In the genomic region with DNA sequence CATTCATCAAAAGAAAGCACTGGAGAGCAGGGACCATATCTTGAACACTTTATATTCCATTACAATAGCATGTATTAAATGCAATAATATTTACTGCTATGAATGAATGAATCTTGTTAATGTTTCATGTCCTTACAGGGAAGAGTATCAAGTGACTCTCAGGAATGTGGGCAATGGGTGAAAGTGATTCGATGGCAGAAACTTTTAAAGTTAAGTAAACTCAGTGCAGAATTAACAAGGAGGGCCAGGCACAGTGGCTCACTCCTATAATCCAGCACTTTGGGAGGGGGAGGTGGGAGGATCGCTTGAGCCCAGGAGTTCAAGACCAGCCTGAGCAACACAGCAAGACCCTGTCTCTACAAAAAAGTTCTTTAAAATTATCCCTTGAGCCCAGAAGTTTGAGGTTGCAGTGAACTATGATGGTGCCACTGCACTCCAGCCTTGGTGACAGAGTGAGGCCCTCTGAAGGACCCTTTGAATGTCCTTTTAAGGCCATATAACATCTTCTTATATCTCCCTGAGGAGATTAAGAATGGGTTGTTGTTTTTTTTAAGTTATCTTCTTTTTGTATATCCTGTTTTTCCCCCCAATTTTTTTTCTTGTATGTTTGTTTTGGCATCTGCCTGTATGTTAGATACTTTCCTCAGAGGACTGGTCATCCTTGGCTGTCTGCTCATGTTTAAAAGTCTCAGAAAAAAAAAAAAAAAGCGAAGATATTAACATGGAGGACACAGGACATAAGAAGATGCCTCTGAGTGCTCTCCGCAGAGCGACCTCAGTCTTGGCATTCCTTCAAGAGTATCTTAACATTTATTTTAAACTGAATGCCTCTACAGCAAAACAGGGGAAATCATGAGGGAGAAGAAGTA, we compare ENCODE assay signal across 21 cellular contexts.
"Had no signal": no experiment of that assay in that cellular context is flagged by ENCODE, and none has a peak within 500 bp of the region (broad histone marks: within the 10 kb centered on the region; RNA-seq: fewer than 3 reads in every experiment).

No MANE protein-coding gene starts in this region.

- H3K36me3 Mint-ChIP-seq: activated naive CD4-positive, alpha-beta T cell treated with anti-CD3 and anti-CD28 coated beads, Interleukin-2, amount 50 U/mL, for 24 hours; memory B cell; natural killer cell treated with Interleukin-12 subunit alpha and Interleukin-12 subunit beta and Interleukin-15 and Interleukin-18, amount 100 ng/mL, for 72 hours; type B pancreatic cell had no signal

- H3K4me1 ChIP-seq: right lobe of liver had no signal

- H3K9me3 Mint-ChIP-seq: activated CD4-positive, alpha-beta memory T cell treated with anti-CD3 and anti-CD28 coated beads, Interleukin-2, amount 10 ng/mL, durations not matched to agents 7 days and 5 days; activated naive CD4-positive, alpha-beta T cell treated with anti-CD3 and anti-CD28 coated beads, Interleukin-2, amount 50 U/mL, for 24 hours; activated T-cell treated with anti-CD3 and anti-CD28 coated beads, Interleukin-2, amount 50 U/mL, for 24 hours; memory B cell; natural killer cell treated with Interleukin-12 subunit alpha and Interleukin-12 subunit beta and Interleukin-15 and Interleukin-18, amount 100 ng/mL, for 72 hours; stimulated activated naive CD8-positive, alpha-beta T cell treated with anti-CD3 and anti-CD28 coated beads, Interleukin-15, Interleukin-2, amounts not matched to agents 100 ng/mL and 50 ng/mL, for 24 hours; type B pancreatic cell had no signal

- H3K27ac Mint-ChIP-seq: activated CD4-positive, alpha-beta memory T cell treated with anti-CD3 and anti-CD28 coated beads, Interleukin-2, amount 10 ng/mL, durations not matched to agents 7 days and 5 days; activated naive CD4-positive, alpha-beta T cell treated with anti-CD3 and anti-CD28 coated beads, Interleukin-2, amount 50 U/mL, for 24 hours; activated T-cell treated with anti-CD3 and anti-CD28 coated beads, Interleukin-2, amount 50 U/mL, for 24 hours; memory B cell; natural killer cell treated with Interleukin-12 subunit alpha and Interleukin-12 subunit beta and Interleukin-15 and Interleukin-18, amount 100 ng/mL, for 72 hours; progenitor cell of endocrine pancreas; stimulated activated naive CD8-positive, alpha-beta T cell treated with anti-CD3 and anti-CD28 coated beads, Interleukin-15, Interleukin-2, amounts not matched to agents 100 ng/mL and 50 ng/mL, for 24 hours; type B pancreatic cell had no signal

- H3K27me3 Mint-ChIP-seq: type B pancreatic cell had no signal

- H3K27me3 ChIP-seq: esophagus muscularis mucosa, right lobe of liver had no signal

- H3K4me3 ChIP-seq: esophagus muscularis mucosa, right lobe of liver, spleen had no signal

- ATAC-seq: left colon; natural killer cell treated with Interleukin-12 subunit alpha and Interleukin-12 subunit beta and Interleukin-15 and Interleukin-18, amount 100 ng/mL, for 72 hours; right lobe of liver had no signal

- H3K36me3 ChIP-seq: esophagus muscularis mucosa, right lobe of liver, spleen had no signal

- DNase-seq: activated CD4-positive, alpha-beta memory T cell treated with anti-CD3 and anti-CD28 coated beads, Interleukin-2, amount 10 ng/mL, durations not matched to agents 7 days and 5 days; activated CD4-positive, alpha-beta T cell treated with anti-CD3 and anti-CD28 coated beads for 4 hours; activated effector memory CD4-positive, alpha-beta T cell treated with Interleukin-2 at 50 U/mL for 16 hours; activated T-cell treated with anti-CD3 and anti-CD28 coated beads, Interleukin-2, amount 50 U/mL, for 24 hours; central memory CD4-positive, alpha-beta T cell; cortex of kidney; effector CD4-positive, alpha-beta T cell; foreskin melanocyte; head of caudate nucleus; left colon; nucleus accumbens; right lobe of liver; spleen; T-helper 2 cell had no signal

- H3K9me3 ChIP-seq: esophagus muscularis mucosa, right lobe of liver, spleen had no signal

- H3K4me1 Mint-ChIP-seq: memory B cell had no signal

- H3K4me3 Mint-ChIP-seq: activated CD4-positive, alpha-beta memory T cell treated with anti-CD3 and anti-CD28 coated beads, Interleukin-2, amount 10 ng/mL, durations not matched to agents 7 days and 5 days; activated naive CD4-positive, alpha-beta T cell treated with anti-CD3 and anti-CD28 coated beads, Interleukin-2, amount 50 U/mL, for 24 hours; activated T-cell treated with anti-CD3 and anti-CD28 coated beads, Interleukin-2, amount 50 U/mL, for 24 hours; memory B cell; natural killer cell treated with Interleukin-12 subunit alpha and Interleukin-12 subunit beta and Interleukin-15 and Interleukin-18, amount 100 ng/mL, for 72 hours; stimulated activated naive CD8-positive, alpha-beta T cell treated with anti-CD3 and anti-CD28 coated beads, Interleukin-15, Interleukin-2, amounts not matched to agents 100 ng/mL and 50 ng/mL, for 24 hours; type B pancreatic cell had no signal

- H3K27ac ChIP-seq: esophagus muscularis mucosa, right lobe of liver, spleen had no signal
